Comparison of ENCODE assay signal across 1 cellular context in the genomic region with DNA sequence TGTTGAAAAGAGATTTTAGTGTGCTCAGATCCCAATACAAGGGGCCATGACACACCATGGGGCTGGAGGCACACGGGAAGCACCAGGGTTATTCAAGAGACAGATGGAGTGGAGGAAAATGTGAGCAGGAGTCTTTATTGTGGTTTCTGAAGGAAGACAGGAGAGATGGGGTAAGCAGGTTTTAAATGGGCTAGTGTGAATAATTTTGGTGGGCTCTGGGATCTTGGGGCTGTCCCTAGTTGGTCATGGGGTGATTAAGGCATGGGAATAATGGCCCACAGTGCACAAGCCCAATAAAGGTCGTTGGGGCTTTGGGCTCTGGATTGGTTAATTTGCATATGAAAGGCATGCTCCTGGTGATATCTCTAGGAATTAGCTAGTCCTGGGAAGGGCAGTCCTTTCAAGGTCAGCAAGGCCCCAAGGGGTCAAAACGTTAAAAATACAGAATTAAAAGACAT.
TF ChIP-seq lines count a peak whose summit lies in the region.

No MANE protein-coding gene starts in this region.

TF ChIP-seq in WTC11, 78 proteins besides CTCF, POLR2A, EP300 and RAD21 (continued from another document):
- peak; percentile 56; the same call in 1 of the 2 replicates for TF ChIP-seq AR (CRISPR knock-in tag; IDR thresholded peaks at IDR 0.05)
- peak; percentile 59; the same call in 1 of the 2 replicates for TF ChIP-seq EMX1 (CRISPR knock-in tag; IDR thresholded peaks at IDR 0.05)
- TF ChIP-seq TP53 (CRISPR knock-in tag; IDR thresholded peaks at IDR 0.05): no peak
- TF ChIP-seq ZNF219 (CRISPR knock-in tag; IDR thresholded peaks at IDR 0.05; ENCODE audit: borderline replicate concordance): no peak
- no peak for TF ChIP-seq MYBL2 (CRISPR knock-in tag; IDR thresholded peaks at IDR 0.05)
- no peak for TF ChIP-seq JUN (CRISPR knock-in tag; IDR thresholded peaks at IDR 0.05)
- no peak for TF ChIP-seq PREB (CRISPR knock-in tag; IDR thresholded peaks at IDR 0.05; ENCODE audit: borderline replicate concordance)
- no peak for TF ChIP-seq CREM (CRISPR knock-in tag; IDR thresholded peaks at IDR 0.05)
- TF ChIP-seq ZNF423 (CRISPR knock-in tag; IDR thresholded peaks at IDR 0.05): no peak
- TF ChIP-seq JAZF1 (CRISPR knock-in tag; IDR thresholded peaks at IDR 0.05): no peak
- TF ChIP-seq, protein P1, sequence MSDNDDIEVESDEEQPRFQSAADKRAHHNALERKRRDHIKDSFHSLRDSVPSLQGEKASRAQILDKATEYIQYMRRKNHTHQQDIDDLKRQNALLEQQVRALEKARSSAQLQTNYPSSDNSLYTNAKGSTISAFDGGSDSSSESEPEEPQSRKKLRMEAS (CRISPR knock-in tag; IDR thresholded peaks at IDR 0.05): no peak
- no peak for TF ChIP-seq CREB1 (CRISPR knock-in tag; IDR thresholded peaks at IDR 0.05)
- TF ChIP-seq ZNF317 (CRISPR knock-in tag; IDR thresholded peaks at IDR 0.05; ENCODE audit: borderline replicate concordance, low read depth): no peak
- no peak for TF ChIP-seq SMAD4 (CRISPR knock-in tag; IDR thresholded peaks at IDR 0.05)
- no peak for TF ChIP-seq ZNF232 (CRISPR knock-in tag; IDR thresholded peaks at IDR 0.05)
- peak; percentile 87 for TF ChIP-seq PRRX2 (CRISPR knock-in tag; IDR thresholded peaks at IDR 0.05)
- TF ChIP-seq FOXK1 (CRISPR knock-in tag; IDR thresholded peaks at IDR 0.05): no peak
- no peak for TF ChIP-seq TCF7 (CRISPR knock-in tag; IDR thresholded peaks at IDR 0.05; ENCODE audit: low read depth)
- no peak for TF ChIP-seq IRF2 (CRISPR knock-in tag; IDR thresholded peaks at IDR 0.05; ENCODE audit: borderline replicate concordance, low read depth)
- no peak for TF ChIP-seq ATF2 (CRISPR knock-in tag; IDR thresholded peaks at IDR 0.05; ENCODE audit: borderline replicate concordance, low read depth)
- TF ChIP-seq KAT7 (CRISPR knock-in tag; IDR thresholded peaks at IDR 0.05; ENCODE audit: borderline replicate concordance): no peak
- no peak for TF ChIP-seq ELF4 (CRISPR knock-in tag; IDR thresholded peaks at IDR 0.05; ENCODE audit: low read depth)
- no peak for TF ChIP-seq HMGA2 (CRISPR knock-in tag; IDR thresholded peaks at IDR 0.05)
- TF ChIP-seq FOXP4 (CRISPR knock-in tag; IDR thresholded peaks at IDR 0.05): no peak
- TF ChIP-seq FOXJ3 (CRISPR knock-in tag; IDR thresholded peaks at IDR 0.05; ENCODE audit: borderline replicate concordance): no peak
- TF ChIP-seq AFF4 (CRISPR knock-in tag; IDR thresholded peaks at IDR 0.05; ENCODE audit: borderline replicate concordance): no peak; the same call in 1 of the 2 replicates
- no peak for TF ChIP-seq MLX (CRISPR knock-in tag; IDR thresholded peaks at IDR 0.05)
- TF ChIP-seq, protein P2, sequence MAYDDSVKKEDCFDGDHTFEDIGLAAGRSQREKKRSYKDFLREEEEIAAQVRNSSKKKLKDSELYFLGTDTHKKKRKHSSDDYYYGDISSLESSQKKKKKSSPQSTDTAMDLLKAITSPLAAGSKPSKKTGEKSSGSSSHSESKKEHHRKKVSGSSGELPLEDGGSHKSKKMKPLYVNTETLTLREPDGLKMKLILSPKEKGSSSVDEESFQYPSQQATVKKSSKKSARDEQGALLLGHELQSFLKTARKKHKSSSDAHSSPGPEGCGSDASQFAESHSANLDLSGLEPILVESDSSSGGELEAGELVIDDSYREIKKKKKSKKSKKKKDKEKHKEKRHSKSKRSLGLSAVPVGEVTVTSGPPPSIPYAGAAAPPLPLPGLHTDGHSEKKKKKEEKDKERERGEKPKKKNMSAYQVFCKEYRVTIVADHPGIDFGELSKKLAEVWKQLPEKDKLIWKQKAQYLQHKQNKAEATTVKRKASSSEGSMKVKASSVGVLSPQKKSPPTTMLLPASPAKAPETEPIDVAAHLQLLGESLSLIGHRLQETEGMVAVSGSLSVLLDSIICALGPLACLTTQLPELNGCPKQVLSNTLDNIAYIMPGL (CRISPR knock-in tag; IDR thresholded peaks at IDR 0.05): no peak
- TF ChIP-seq NFATC4 (CRISPR knock-in tag; IDR thresholded peaks at IDR 0.05): no peak
- TF ChIP-seq ESRRA (CRISPR knock-in tag; IDR thresholded peaks at IDR 0.05; ENCODE audit: borderline replicate concordance): peak; percentile 76; the same call in 1 of the 2 replicates
- TF ChIP-seq, protein P3, sequence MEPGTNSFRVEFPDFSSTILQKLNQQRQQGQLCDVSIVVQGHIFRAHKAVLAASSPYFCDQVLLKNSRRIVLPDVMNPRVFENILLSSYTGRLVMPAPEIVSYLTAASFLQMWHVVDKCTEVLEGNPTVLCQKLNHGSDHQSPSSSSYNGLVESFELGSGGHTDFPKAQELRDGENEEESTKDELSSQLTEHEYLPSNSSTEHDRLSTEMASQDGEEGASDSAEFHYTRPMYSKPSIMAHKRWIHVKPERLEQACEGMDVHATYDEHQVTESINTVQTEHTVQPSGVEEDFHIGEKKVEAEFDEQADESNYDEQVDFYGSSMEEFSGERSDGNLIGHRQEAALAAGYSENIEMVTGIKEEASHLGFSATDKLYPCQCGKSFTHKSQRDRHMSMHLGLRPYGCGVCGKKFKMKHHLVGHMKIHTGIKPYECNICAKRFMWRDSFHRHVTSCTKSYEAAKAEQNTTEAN (CRISPR knock-in tag; IDR thresholded peaks at IDR 0.05): no peak
- 0 out of 2 replicates have a peak, but pooled peaks have one; percentile 3 for TF ChIP-seq GTF2I (CRISPR knock-in tag; conservative IDR thresholded peaks at IDR 0.05)
- TF ChIP-seq USF1 (CRISPR knock-in tag; IDR thresholded peaks at IDR 0.05): no peak
- TF ChIP-seq, protein P4, sequence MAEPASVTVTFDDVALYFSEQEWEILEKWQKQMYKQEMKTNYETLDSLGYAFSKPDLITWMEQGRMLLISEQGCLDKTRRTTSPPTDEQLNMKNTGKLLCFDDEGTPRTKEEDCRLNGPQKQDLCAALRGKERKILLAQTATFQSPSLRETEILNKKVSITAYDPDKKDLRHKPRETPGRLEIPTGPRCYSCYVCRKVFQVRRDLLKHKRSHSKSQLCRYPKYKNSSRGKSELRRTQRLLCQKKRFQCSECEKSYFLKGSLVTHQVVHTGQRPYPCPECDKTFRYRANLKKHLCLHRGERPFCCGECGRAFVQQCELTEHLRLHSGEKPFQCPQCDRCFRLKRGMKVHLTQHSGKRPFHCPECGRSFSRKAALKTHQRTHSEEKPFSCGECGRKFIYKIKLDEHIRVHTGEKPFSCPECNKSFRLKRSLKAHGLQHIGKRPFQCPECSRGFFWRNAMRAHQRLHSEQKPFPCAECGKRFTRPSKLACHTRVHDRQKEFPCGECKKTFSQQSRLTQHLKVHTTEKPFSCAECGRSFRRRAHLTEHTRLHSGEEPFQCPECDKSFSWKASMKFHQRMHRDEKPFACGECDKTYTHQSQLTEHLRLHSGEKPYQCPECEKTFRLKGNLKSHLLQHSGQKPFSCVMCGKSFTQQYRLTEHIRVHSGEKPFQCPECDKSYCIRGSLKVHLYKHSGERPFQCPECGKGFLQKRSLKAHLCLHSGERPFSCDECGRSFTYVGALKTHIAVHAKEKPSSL (CRISPR knock-in tag; conservative IDR thresholded peaks at IDR 0.05): peak; percentile 78; the same call in 1 of the 2 replicates
TF ChIP-seq in WTC11: peak in this region for 8.
